ENCODE assay signal across 9 cellular contexts in genomic region chr1:154951901-154952657, GRCh38. TPM values are rescaled to one million over a fixed set of nuclear protein-coding genes. Genes with fewer than 3 reads are reported as not detected.
DNase-seq lines count a peak whose midpoint lies in the region; ATAC-seq and TF ChIP-seq lines count a peak whose summit lies in the region.
"Had no signal": no experiment of that assay in that cellular context is flagged by ENCODE, and none has a peak within 500 bp of the region (broad histone marks: within the 10 kb centered on the region; RNA-seq: fewer than 3 reads in every experiment).

No MANE protein-coding gene starts in this region.

- H3K27ac Mint-ChIP-seq in activated CD4-positive, alpha-beta T cell treated with anti-CD3 and anti-CD28 coated beads, Interleukin-2, amount 10 ng/mL, durations not matched to agents 24 days and 14 days, result peak overlapping the region; percentile 96
- H3K27ac Mint-ChIP-seq in brain, result peak overlapping the region; percentile 33 to 98 (median 85)

- no peaks in the 10 kb centered on the region for H3K27me3 Mint-ChIP-seq in activated CD4-positive, alpha-beta T cell treated with anti-CD3 and anti-CD28 coated beads, Interleukin-2, amount 10 ng/mL, durations not matched to agents 24 days and 14 days
- no peaks in the 10 kb centered on the region for H3K27me3 Mint-ChIP-seq in brain

- H3K9me3 Mint-ChIP-seq in activated CD4-positive, alpha-beta T cell treated with anti-CD3 and anti-CD28 coated beads, Interleukin-2, amount 10 ng/mL, durations not matched to agents 24 days and 14 days, result no peaks in the 10 kb centered on the region
- H3K9me3 Mint-ChIP-seq in brain, result no peaks in the 10 kb centered on the region

- peak overlapping the region; percentile 28 to 89 (median 82) for H3K27ac ChIP-seq in spleen
- H3K27ac ChIP-seq in foreskin keratinocyte, result no peak overlapping the region

- H3K4me3 ChIP-seq in spleen, result peak overlapping the region in 5 of 8 donors; percentile 1 to 78 (median 19)

- TF ChIP-seq CTCF in GM13977 (IDR thresholded peaks at IDR 0.05; ENCODE audit: extremely low read depth, insufficient read depth, missing control alignments) (no peak), brain (conservative IDR thresholded peaks at IDR 0.05) (no peak), spleen (IDR thresholded peaks at IDR 0.05 in 8 of 11, conservative IDR thresholded peaks at IDR 0.05 in 3 of 11) (no peak), foreskin keratinocyte (conservative IDR thresholded peaks at IDR 0.05) (no peak)

- in situ Hi-C loops in GM13977 (cut with MboI; ENCODE audit: low pct_unique_long_range_greater_than_20kb, low sequenced_read_pairs, unreplicated experiment), result no loop called here

- peaks cover 62% of the 10 kb centered on the region for H3K4me1 Mint-ChIP-seq in activated CD4-positive, alpha-beta T cell treated with anti-CD3 and anti-CD28 coated beads, Interleukin-2, amount 10 ng/mL, durations not matched to agents 24 days and 14 days
- H3K4me1 Mint-ChIP-seq in brain, result peaks cover 53% of the 10 kb centered on the region

- no peaks in the 10 kb centered on the region for H3K9me3 ChIP-seq in spleen

- H3K27me3 ChIP-seq in spleen (replicated peaks in 1 of 7) (no peaks in the 10 kb centered on the region), foreskin keratinocyte (no peaks in the 10 kb centered on the region)

- peak overlapping the region; percentile 87 for H3K4me3 Mint-ChIP-seq in activated CD4-positive, alpha-beta T cell treated with anti-CD3 and anti-CD28 coated beads, Interleukin-2, amount 10 ng/mL, durations not matched to agents 24 days and 14 days
- no peak overlapping the region for H3K4me3 Mint-ChIP-seq in brain

- intact Hi-C loops in activated CD4-positive, alpha-beta T cell treated with anti-CD3 and anti-CD28 coated beads, Interleukin-2, amount 10 ng/mL, durations not matched to agents 24 days and 14 days (cut with micrococcal nuclease), result no loop called here
- intact Hi-C loops in spleen (cut with DNase I; ENCODE audit: low total_unique reads), result no loop called here

- ATAC-seq in HG03520 (IDR thresholded peaks at IDR 0.05; ENCODE audit: unreplicated experiment), result no peak
- no peak for ATAC-seq in foreskin keratinocyte

- H3K4me1 ChIP-seq in spleen (peaks cover 51 to 69% (median 65%) of the 10 kb centered on the region in 6 donors), foreskin keratinocyte (no peaks in the 10 kb centered on the region)

- DNase-seq in GM13977 (ENCODE audit: low spot score) (peak; percentile 60), spleen (peak; percentile 87), DMS 273 (lab: John Stamatoyannopoulos, UW; ENCODE audit: unreplicated experiment) (no peak), NCI-H748 treated with DMSO at 0.1 percent for 48 hours (lab: John Stamatoyannopoulos, UW) (no peak), foreskin keratinocyte (no peak)
- DNase-seq in activated CD4-positive, alpha-beta T cell treated with anti-CD3 and anti-CD28 coated beads, Interleukin-2, amount 10 ng/mL, durations not matched to agents 24 days and 14 days, result peak; percentile 88
- DNase-seq: NCI-H1930 had no signal

- 33 to 47% (median 38%) methylated on average over 15 of the region's 15 CpGs for WGBS in spleen, 5 donors

- H3K36me3 ChIP-seq in spleen, result peaks cover 0 to 46% (median 28%) of the 10 kb centered on the region in 6 donors

- TF ChIP-seq POLR2A in spleen (IDR thresholded peaks at IDR 0.05), result no peak

- H3K36me3 Mint-ChIP-seq in activated CD4-positive, alpha-beta T cell treated with anti-CD3 and anti-CD28 coated beads, Interleukin-2, amount 10 ng/mL, durations not matched to agents 24 days and 14 days (ENCODE audit: low read depth), result peaks cover 29% of the 10 kb centered on the region
- H3K36me3 Mint-ChIP-seq in brain, result no peaks in the 10 kb centered on the region

RNA-seq across cellular contexts. Expression of gene PBXIP1, which starts 3.8 kb away (rescaled TPM):
- 19.3 and 21.6 TPM in 2 replicates for total RNA-seq in activated CD4-positive, alpha-beta T cell treated with anti-CD3 and anti-CD28 coated beads, Interleukin-2, amount 10 ng/mL, durations not matched to agents 24 days and 14 days
- polyA plus RNA-seq in brain (ENCODE audit: insufficient read depth, low read depth, low replicate concordance) (117 TPM), spleen (10 to 100 TPM; 55.5 to 75.7 (median 62.2) TPM), foreskin keratinocyte (8.6 and 15.4 TPM in 2 replicates)
- total RNA-seq in spleen (100 to 1,000 TPM in 3 of 7 donors, 10 to 100 TPM in 4; 70.2 to 125 (median 95.0) TPM), foreskin keratinocyte (12.1 and 20.8 TPM in 2 replicates)

RNA-seq across cellular contexts. Expression of gene PYGO2, which starts 9.5 kb away (rescaled TPM):
- 34.4 and 34.8 TPM in 2 replicates for total RNA-seq in activated CD4-positive, alpha-beta T cell treated with anti-CD3 and anti-CD28 coated beads, Interleukin-2, amount 10 ng/mL, durations not matched to agents 24 days and 14 days
- polyA plus RNA-seq in brain (ENCODE audit: insufficient read depth, low read depth, low replicate concordance) (63.7 TPM), spleen (10 to 100 TPM; 19.8 to 35.7 (median 19.9) TPM), foreskin keratinocyte (17.1 and 19.4 TPM in 2 replicates)
- total RNA-seq in spleen (10 to 100 TPM; 28.4 to 36.6 (median 35.5) TPM), foreskin keratinocyte (24.7 and 27.3 TPM in 2 replicates)

RNA-seq across cellular contexts. Expression of gene PMVK, which starts 15.6 kb away (rescaled TPM):
- 47.4 and 47.7 TPM in 2 replicates for total RNA-seq in activated CD4-positive, alpha-beta T cell treated with anti-CD3 and anti-CD28 coated beads, Interleukin-2, amount 10 ng/mL, durations not matched to agents 24 days and 14 days
- polyA plus RNA-seq in brain (ENCODE audit: insufficient read depth, low read depth, low replicate concordance) (102 TPM), spleen (10 to 100 TPM; 30.3 to 68.8 (median 42.2) TPM), foreskin keratinocyte (50.9 and 55.2 TPM in 2 replicates)
- total RNA-seq in spleen (10 to 100 TPM; 12.4 to 50.6 (median 33.8) TPM), foreskin keratinocyte (18.2 and 22.0 TPM in 2 replicates)

RNA-seq across cellular contexts. Expression of gene SHC1, which starts 18.5 kb away (rescaled TPM):
- total RNA-seq in activated CD4-positive, alpha-beta T cell treated with anti-CD3 and anti-CD28 coated beads, Interleukin-2, amount 10 ng/mL, durations not matched to agents 24 days and 14 days, result 50.4 and 60.5 TPM in 2 replicates
- polyA plus RNA-seq in brain (ENCODE audit: insufficient read depth, low read depth, low replicate concordance) (38.3 TPM), spleen (10 to 100 TPM; 36.8 to 49.8 (median 48.6) TPM), foreskin keratinocyte (135 and 145 TPM in 2 replicates)
- total RNA-seq in spleen (100 to 1,000 TPM in 4 of 7 donors, 10 to 100 TPM in 3; 63.4 to 133 (median 108) TPM), foreskin keratinocyte (187 and 211 TPM in 2 replicates)

RNA-seq across cellular contexts. Expression of gene CKS1B, which starts 22.4 kb away (rescaled TPM):
- total RNA-seq in activated CD4-positive, alpha-beta T cell treated with anti-CD3 and anti-CD28 coated beads, Interleukin-2, amount 10 ng/mL, durations not matched to agents 24 days and 14 days, result 179 and 181 TPM in 2 replicates
- polyA plus RNA-seq in brain (ENCODE audit: insufficient read depth, low read depth, low replicate concordance), result 183 TPM
- total RNA-seq in spleen, result 10 to 100 TPM; 15.7 to 42.5 (median 27.2) TPM
- polyA plus RNA-seq in spleen, result 10 to 100 TPM; 17.0 to 51.5 (median 43.2) TPM
- total RNA-seq in foreskin keratinocyte, result 236 and 285 TPM in 2 replicates
- 332 and 402 TPM in 2 replicates for polyA plus RNA-seq in foreskin keratinocyte

Comparison
In these comparisons a context has a peak if more than half of its experiments do, and no peak if none do; other contexts are left out.
1. DNase-seq: peak in GM13977 (single experiment), activated CD4-positive, alpha-beta T cell treated with anti-CD3 and anti-CD28 coated beads, Interleukin-2, amount 10 ng/mL, durations not matched to agents 24 days and 14 days (single experiment) and spleen (single experiment); none in DMS 273 (single experiment), NCI-H748 treated with DMSO at 0.1 percent for 48 hours (single experiment) and foreskin keratinocyte (0 of 2).